ENCODE assay signal across 8 cellular contexts in the genomic region with DNA sequence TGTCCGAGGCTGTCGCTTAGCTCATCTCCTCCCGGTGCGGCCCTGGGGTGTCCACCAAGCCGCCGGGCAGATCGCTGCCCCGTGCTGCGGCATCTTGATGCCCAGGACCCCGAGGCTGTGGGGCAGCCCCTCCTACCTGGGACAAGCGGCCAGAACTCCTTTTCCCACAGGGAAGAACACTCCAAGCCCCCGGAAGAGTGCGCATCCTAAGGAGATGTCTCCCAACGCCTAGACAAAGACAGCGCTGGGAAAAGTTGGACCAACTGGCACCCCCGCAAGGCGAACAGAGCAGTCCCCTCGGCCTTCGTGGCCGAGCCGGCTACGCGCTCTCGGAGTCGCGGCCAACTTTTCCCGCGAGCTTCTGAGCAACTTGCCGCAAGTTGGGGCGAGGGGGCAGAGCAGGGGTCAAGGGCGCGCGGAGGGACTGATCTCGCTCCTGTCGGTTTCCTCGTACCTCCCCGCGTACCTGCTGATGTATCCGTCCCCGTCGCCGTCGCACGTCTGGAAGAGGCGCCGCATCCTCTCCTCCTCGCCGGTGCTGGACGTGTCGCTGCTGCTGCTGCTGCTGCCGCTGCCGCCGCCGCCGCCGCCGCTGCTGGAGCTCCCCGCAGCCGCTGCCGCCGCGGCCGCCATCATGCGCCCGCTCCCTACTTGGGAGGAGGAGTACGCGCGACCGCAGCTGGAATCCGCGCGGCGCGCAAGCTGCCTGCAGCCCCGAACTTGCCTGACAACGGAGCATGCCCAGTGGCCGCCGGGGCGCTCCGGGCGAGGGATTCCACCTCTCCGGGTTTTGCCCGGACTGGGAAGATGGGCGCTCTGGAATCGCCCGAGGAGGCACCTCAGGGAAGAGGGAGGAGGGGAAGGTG. TPM values are rescaled to one million over a fixed set of nuclear protein-coding genes. Genes with fewer than 3 reads are reported as not detected.
DNase-seq lines count a peak whose midpoint lies in the region; ATAC-seq and TF ChIP-seq lines count a peak whose summit lies in the region.

A gene (minus strand): TSS at position 675 of the 866 bp plus-strand sequence.

- intact Hi-C loops in CD14-positive monocyte (cut with micrococcal nuclease) (no loop called here), HCT116 (cut with micrococcal nuclease) (loop anchor here (5.0 kb wide), 1 partner anchor 111 kb away; no protein-coding TSS in a partner anchor)

- TF ChIP-seq RAD21 in HCT116 (IDR thresholded peaks at IDR 0.05; ENCODE audit: low read depth) (no peak), neural cell (conservative IDR thresholded peaks at IDR 0.05) (peak; percentile 54)

- TF ChIP-seq EP300 in neural cell (conservative IDR thresholded peaks at IDR 0.05; ENCODE audit: poor library complexity, severe bottlenecking) (peak; percentile 63), upper lobe of left lung (IDR thresholded peaks at IDR 0.05) (no peak)

- peaks cover 0 to 15% of the 10 kb centered on the region in 2 experiments; a peak in 1 of 4 replicates for H3K9me3 ChIP-seq in HCT116 (ENCODE audit: control insufficient read depth in 1 of 2, insufficient read depth in 1 of 2, low read depth in 1 of 2, low read length in 2 of 2)
- H3K9me3 ChIP-seq in neural cell (ENCODE audit: low read length), result no peaks in the 10 kb centered on the region
- peaks cover 7 to 24% (median 12%) of the 10 kb centered on the region in 4 donors for H3K9me3 ChIP-seq in upper lobe of left lung

- peak; percentile 74 for ATAC-seq in HCT116
- peak; percentile 88 to 93 for ATAC-seq in upper lobe of left lung (ENCODE audit: low FRiP score in 2 of 2)
- no peak for ATAC-seq in HG03108 (IDR thresholded peaks at IDR 0.05; ENCODE audit: unreplicated experiment)

- TF ChIP-seq CTCF in CD14-positive monocyte (IDR thresholded peaks at IDR 0.05), result no peak
- no peak for TF ChIP-seq CTCF in HCT116 (IDR thresholded peaks at IDR 0.05 in 2 of 3, conservative IDR thresholded peaks at IDR 0.05 in 1 of 3; ENCODE audit: borderline replicate concordance in 1 of 3, insufficient read depth in 1 of 3, low read depth in 2 of 3, low read length in 2 of 3)
- peak; percentile 38 for TF ChIP-seq CTCF in neural cell (IDR thresholded peaks at IDR 0.05; ENCODE audit: poor library complexity, severe bottlenecking)
- no peak for TF ChIP-seq CTCF in upper lobe of left lung (IDR thresholded peaks at IDR 0.05)

- H3K27me3 ChIP-seq in HCT116 (ENCODE audit: insufficient read depth, low read length) (no peaks in the 10 kb centered on the region), neural cell (ENCODE audit: insufficient read depth, low read depth, low read length) (peaks cover 12% of the 10 kb centered on the region), upper lobe of left lung (peaks cover 0 to 15% (median 7%) of the 10 kb centered on the region in 4 donors)

- DNase-seq in CD14-positive monocyte (ENCODE audit: low spot score), result no peak
- peak; percentile 73 for DNase-seq in HCT116 (ENCODE audit: low read depth, low spot score)
- DNase-seq in NCI-H748 treated with DMSO at 0.1 percent for 48 hours (lab: John Stamatoyannopoulos, UW), result peak; percentile 30
- DNase-seq in germinal center (ENCODE audit: low spot score), result peak; percentile 50
- DNase-seq in upper lobe of left lung, result peak; percentile 74 to 94

- RAD21 ChIA-PET in HCT116 (lab: Charles Lee; ENCODE audit: low non-redundant PET in 1 of 2, low total read pairs in 2 of 2, uncharacterized antibody in 2 of 2, unreplicated experiment in 2 of 2), result interaction anchor here in 1 of 2 experiments (0.8 kb wide), 1 partner anchor 151 kb away, joined by 4 read pairs; no protein-coding TSS in a partner anchor

- H3K4me1 ChIP-seq in HCT116 (ENCODE audit: control insufficient read depth in 1 of 2, insufficient read depth in 2 of 2, low read length in 2 of 2) (peaks cover 12 to 16% of the 10 kb centered on the region in 2 experiments), upper lobe of left lung (peaks cover 11 to 28% (median 21%) of the 10 kb centered on the region in 4 donors)

- H3K36me3 Mint-ChIP-seq in CD14-positive monocyte, result peaks cover 12 to 16% of the 10 kb centered on the region in 2 donors
- H3K36me3 Mint-ChIP-seq in activated naive CD4-positive, alpha-beta T cell treated with anti-CD3 and anti-CD28 coated beads, Interleukin-2, amount 50 U/mL, for 24 hours, result peaks cover 11% of the 10 kb centered on the region

- 3% methylated on average over 17 to 25 of the region's 86 CpGs for WGBS in upper lobe of left lung, 2 donors

- peaks cover 10 to 43% (median 30%) of the 10 kb centered on the region in 7 donors for H3K9me3 Mint-ChIP-seq in CD14-positive monocyte
- peaks cover 20% of the 10 kb centered on the region for H3K9me3 Mint-ChIP-seq in activated naive CD4-positive, alpha-beta T cell treated with anti-CD3 and anti-CD28 coated beads, Interleukin-2, amount 50 U/mL, for 24 hours

- BruUV-seq in HCT116 (replicated peaks; lab: Mats Ljungman, UMichigan), result no TSS peak

- peak within 1 kb of the TSS; percentile 72 to 74 for H3K4me3 ChIP-seq in HCT116 (replicated peaks in 1 of 2; ENCODE audit: low read depth in 1 of 2, low read length in 2 of 2)
- peak within 1 kb of the TSS; percentile 90 for H3K4me3 ChIP-seq in neural cell (ENCODE audit: low read length)
- peak within 1 kb of the TSS; percentile 30 to 63 (median 54) for H3K4me3 ChIP-seq in upper lobe of left lung

- H3K9me2 ChIP-seq in HCT116 (ENCODE audit: insufficient read depth), result no peaks in the 10 kb centered on the region
- no peaks in the 10 kb centered on the region for H3K9me2 ChIP-seq in neural cell (ENCODE audit: insufficient read depth, low read length)

- H3K9ac ChIP-seq in HCT116 (ENCODE audit: low read length) (peak within 1 kb of the TSS; percentile 58), neural cell (ENCODE audit: low read length) (peak within 1 kb of the TSS; percentile 74)

- H3K4me2 ChIP-seq in HCT116 (ENCODE audit: low read length), result peak within 1 kb of the TSS; percentile 98
- H3K4me2 ChIP-seq in neural cell (ENCODE audit: low read length), result peak within 1 kb of the TSS; percentile 73

- H3K79me2 ChIP-seq in HCT116 (ENCODE audit: insufficient read depth, low read length) (no peaks in the 10 kb centered on the region), neural cell (replicated peaks; ENCODE audit: insufficient read depth, low read length) (no peaks in the 10 kb centered on the region)

- POLR2A ChIA-PET in HCT116 (lab: Charles Lee), result no interaction called here

- H2AFZ ChIP-seq in HCT116 (ENCODE audit: low read depth, low read length, poor library complexity, severe bottlenecking) (peak within 1 kb of the TSS; percentile 95), neural cell (ENCODE audit: low read depth, low read length) (peak within 1 kb of the TSS; percentile 75)

- H3K4me3 Mint-ChIP-seq in CD14-positive monocyte, result peak within 1 kb of the TSS; percentile 78 to 89
- H3K4me3 Mint-ChIP-seq in activated naive CD4-positive, alpha-beta T cell treated with anti-CD3 and anti-CD28 coated beads, Interleukin-2, amount 50 U/mL, for 24 hours, result peak within 1 kb of the TSS; percentile 77

- no peaks in the 10 kb centered on the region for H3F3A ChIP-seq in neural cell (ENCODE audit: insufficient read depth, low read length, poor library complexity, severe bottlenecking)

- peaks cover 85 to 93% (median 91%) of the 10 kb centered on the region in 3 donors for H3K27me3 Mint-ChIP-seq in CD14-positive monocyte (ENCODE audit: low read depth in 3 of 3)
- peaks cover 59% of the 10 kb centered on the region for H3K27me3 Mint-ChIP-seq in activated naive CD4-positive, alpha-beta T cell treated with anti-CD3 and anti-CD28 coated beads, Interleukin-2, amount 50 U/mL, for 24 hours

- H4K20me1 ChIP-seq in HCT116 (ENCODE audit: insufficient read depth) (no peaks in the 10 kb centered on the region), neural cell (ENCODE audit: insufficient read depth) (no peaks in the 10 kb centered on the region)

- CTCF ChIA-PET in HCT116 (lab: Charles Lee), result interaction anchor here (1.9 kb wide), 1 partner anchor 492 kb away, joined by 5 read pairs; no protein-coding TSS in a partner anchor

- TF ChIP-seq POLR2A in HCT116 (IDR thresholded peaks at IDR 0.05; ENCODE audit: borderline replicate concordance, extremely low read depth, insufficient read depth, insufficient read length) (no peak), upper lobe of left lung (IDR thresholded peaks at IDR 0.05) (peak in 1 of 4 donors; percentile 34)

- peaks cover 26% of the 10 kb centered on the region for H3K4me1 Mint-ChIP-seq in CD14-positive monocyte
- peaks cover 5% of the 10 kb centered on the region for H3K4me1 Mint-ChIP-seq in activated naive CD4-positive, alpha-beta T cell treated with anti-CD3 and anti-CD28 coated beads, Interleukin-2, amount 50 U/mL, for 24 hours

- H3K27ac ChIP-seq in HCT116 (ENCODE audit: low read depth, low read length) (peak within 1 kb of the TSS; percentile 36), neural cell (ENCODE audit: low read length) (peak within 1 kb of the TSS; percentile 53), upper lobe of left lung (peak within 1 kb of the TSS in 2 of 4 donors; percentile 10 to 57)

- H3K27ac Mint-ChIP-seq in CD14-positive monocyte, result peak within 1 kb of the TSS in 1 of 7 donors; percentile 36
- H3K27ac Mint-ChIP-seq in activated naive CD4-positive, alpha-beta T cell treated with anti-CD3 and anti-CD28 coated beads, Interleukin-2, amount 50 U/mL, for 24 hours, result no peak within 1 kb of the TSS

- H3K36me3 ChIP-seq in HCT116 (ENCODE audit: control insufficient read depth in 1 of 2, insufficient read depth in 2 of 2, low read length in 2 of 2) (no peaks in the 10 kb centered on the region), neural cell (ENCODE audit: insufficient read depth, low read length) (no peaks in the 10 kb centered on the region), upper lobe of left lung (no peaks in the 10 kb centered on the region)

TF ChIP-seq in HCT116, 20 proteins besides CTCF, POLR2A, EP300 and RAD21 (continues in another document):
- TF ChIP-seq SRF (IDR thresholded peaks at IDR 0.05; ENCODE audit: low read depth) (no peak), ZNF274 (IDR thresholded peaks at IDR 0.05; ENCODE audit: low read depth, low read length) (no peak), JUND (IDR thresholded peaks at IDR 0.05) (no peak; the same call in 1 of the 2 replicates), YY1 (IDR thresholded peaks at IDR 0.05; ENCODE audit: extremely low read depth, insufficient replicate concordance, low read depth, low read length) (peak; percentile 80)

TF ChIP-seq in neural cell, 6 proteins besides CTCF, POLR2A, EP300 and RAD21 (continues in another document):
- peak; percentile 50 for TF ChIP-seq POLR2AphosphoS5 (IDR thresholded peaks at IDR 0.05)

RNA-seq across cellular contexts. Expression of the gene that starts here (rescaled TPM):
- polyA plus RNA-seq in CD14-positive monocyte (under 1 TPM in 1 of 2 donors, not detected in 1; 0.09 TPM), neural cell (2.2 and 4.6 TPM in 2 replicates)
- total RNA-seq in HCT116 (2021; ENCODE audit: unreplicated experiment) (20.1 TPM), upper lobe of left lung (10 to 100 TPM; 12.1 to 67.1 (median 21.3) TPM)
- polyA plus RNA-seq in HCT116 (2012), result 12.1 and 15.2 TPM in 2 replicates
- 6.6 and 6.8 TPM in 2 replicates for polyA minus RNA-seq in neural cell
